8 cellular contexts compared by ENCODE assay signal in the genomic region with DNA sequence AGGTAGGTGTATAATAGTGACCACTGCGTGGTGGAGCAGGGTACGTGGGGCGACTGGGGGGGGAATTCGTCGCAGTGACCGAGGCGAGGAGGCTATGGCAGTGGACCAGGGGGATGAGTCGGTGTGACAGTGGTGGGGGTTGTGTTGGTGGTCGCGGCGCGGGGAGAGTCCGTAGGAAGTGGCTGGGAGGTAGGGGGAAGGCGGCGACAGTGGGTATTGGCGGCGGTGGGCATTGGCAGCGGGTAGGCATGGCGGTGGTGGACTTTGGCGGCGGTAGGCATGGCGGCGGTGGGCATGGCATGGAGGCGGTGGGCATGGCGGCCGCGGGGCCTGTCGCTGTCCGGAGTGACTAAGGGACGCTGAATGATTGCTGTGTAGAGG. TPM values are rescaled to one million over a fixed set of nuclear protein-coding genes. Genes with fewer than 3 reads are reported as not detected.
DNase-seq lines count a peak whose midpoint lies in the region; ATAC-seq and TF ChIP-seq lines count a peak whose summit lies in the region.

No MANE protein-coding gene starts in this region.

- DNase-seq in NCI-H82 (lab: John Stamatoyannopoulos, UW) (peak; percentile 35), NCI-H82 treated with DMSO at 0.1 percent for 48 hours (lab: John Stamatoyannopoulos, UW; ENCODE audit: unreplicated experiment) (no peak), glutamatergic neuron (no peak), NCI-H1417 treated with DMSO at 0.1 percent for 48 hours (lab: John Stamatoyannopoulos, UW) (no peak), NCI-H2227 treated with DMSO at 0.1 percent for 48 hours (lab: John Stamatoyannopoulos, UW) (no peak)
- DNase-seq in activated effector memory CD4-positive, alpha-beta T cell treated with Interleukin-2 at 50 U/mL for 16 hours = peak; percentile 2

- peaks cover 3% of the 10 kb centered on the region for H3K4me1 Mint-ChIP-seq in glutamatergic neuron (ENCODE audit: low read depth, unreplicated experiment)

- peaks cover 18% of the 10 kb centered on the region for H3K9me3 Mint-ChIP-seq in glutamatergic neuron (ENCODE audit: unreplicated experiment)

- H3K9ac ChIP-seq in rectal smooth muscle tissue (ENCODE audit: low read length) = peak overlapping the region; percentile 88

- H3K27ac Mint-ChIP-seq in glutamatergic neuron (ENCODE audit: unreplicated experiment) = peak overlapping the region; percentile 98

- no peaks in the 10 kb centered on the region for H3K27me3 ChIP-seq in rectal smooth muscle tissue (ENCODE audit: control insufficient read depth, insufficient read depth, low read length)

- peaks cover 6% of the 10 kb centered on the region for H3K36me3 Mint-ChIP-seq in glutamatergic neuron (ENCODE audit: unreplicated experiment)

- no peaks in the 10 kb centered on the region for H3K36me3 ChIP-seq in rectal smooth muscle tissue (ENCODE audit: control insufficient read depth, insufficient read depth, low read length)

- H3K4me3 ChIP-seq in rectal smooth muscle tissue (ENCODE audit: low read length) = peak overlapping the region; percentile 65

- no peaks in the 10 kb centered on the region for H3K4me1 ChIP-seq in rectal smooth muscle tissue (ENCODE audit: control insufficient read depth, insufficient read depth, low read length)

- no peak for ATAC-seq in HG03159 (IDR thresholded peaks at IDR 0.05; ENCODE audit: unreplicated experiment)

- no peak for TF ChIP-seq CTCF in glutamatergic neuron (IDR thresholded peaks at IDR 0.05; ENCODE audit: partially characterized antibody, unreplicated experiment)

- H3K27ac ChIP-seq in rectal smooth muscle tissue (ENCODE audit: low read depth, low read length) = peak overlapping the region; percentile 95

- H3K27me3 Mint-ChIP-seq in glutamatergic neuron (ENCODE audit: unreplicated experiment) = peaks cover 11% of the 10 kb centered on the region

- H3K4me3 Mint-ChIP-seq in glutamatergic neuron (ENCODE audit: unreplicated experiment) = peak overlapping the region; percentile 93

RNA-seq across cellular contexts. Expression of a gene that starts 0.8 kb away (rescaled TPM):
- 284 TPM for total RNA-seq in glutamatergic neuron (ENCODE audit: unreplicated experiment)

RNA-seq across cellular contexts. Expression of a gene that starts 0.8 kb away (rescaled TPM):
- 41.9 TPM for total RNA-seq in glutamatergic neuron (ENCODE audit: unreplicated experiment)

Comparison
In these comparisons a context has a peak if more than half of its experiments do, and no peak if none do; other contexts are left out.
1. DNase-seq: peak in NCI-H82 (single experiment) and activated effector memory CD4-positive, alpha-beta T cell treated with Interleukin-2 at 50 U/mL for 16 hours (single experiment); none in NCI-H82 treated with DMSO at 0.1 percent for 48 hours (single experiment), glutamatergic neuron (single experiment), NCI-H1417 treated with DMSO at 0.1 percent for 48 hours (single experiment) and NCI-H2227 treated with DMSO at 0.1 percent for 48 hours (single experiment).